8 cellular contexts compared by ENCODE assay signal in genomic region chr9:136326777-136327312, GRCh38. TPM values are rescaled to one million over a fixed set of nuclear protein-coding genes. Genes with fewer than 3 reads are reported as not detected.
A peak's percentile ranks its signal among the peaks of the same experiment; 100 is the strongest.
DNase-seq lines count a peak whose midpoint lies in the region; ATAC-seq and TF ChIP-seq lines count a peak whose summit lies in the region.

No MANE protein-coding gene starts in this region.

- H3K36me3 Mint-ChIP-seq in T-helper 2 cell treated with Interferon-gamma antibody and Interleukin-4, amounts not matched to agents 5 μg/mL and 100 μg/mL, for 36 hours (ENCODE audit: low read depth), result no peaks in the 10 kb centered on the region

- H3K27ac ChIP-seq in ascending aorta, result peak overlapping the region; percentile 76 to 86
- H3K27ac ChIP-seq in lower lobe of right lung, result peak overlapping the region; percentile 86
- H3K27ac ChIP-seq in testis, result peak overlapping the region; percentile 82 to 86

- no peak overlapping the region for H3K27ac Mint-ChIP-seq in T-helper 2 cell treated with Interferon-gamma antibody and Interleukin-4, amounts not matched to agents 5 μg/mL and 100 μg/mL, for 36 hours

- H3K27me3 ChIP-seq in ascending aorta (no peaks in the 10 kb centered on the region), lower lobe of right lung (ENCODE audit: low read depth) (peaks cover 3% of the 10 kb centered on the region), testis (no peaks in the 10 kb centered on the region)

- H3K9me3 Mint-ChIP-seq in T-helper 2 cell treated with Interferon-gamma antibody and Interleukin-4, amounts not matched to agents 5 μg/mL and 100 μg/mL, for 36 hours, result no peaks in the 10 kb centered on the region

- no peaks in the 10 kb centered on the region for H3K9me3 ChIP-seq in ascending aorta
- no peaks in the 10 kb centered on the region for H3K9me3 ChIP-seq in lower lobe of right lung
- H3K9me3 ChIP-seq in testis, result no peaks in the 10 kb centered on the region
- no peaks in the 10 kb centered on the region for H3K9me3 ChIP-seq in mucosa of descending colon

- H3K4me3 Mint-ChIP-seq in T-helper 2 cell treated with Interferon-gamma antibody and Interleukin-4, amounts not matched to agents 5 μg/mL and 100 μg/mL, for 36 hours, result peak overlapping the region; percentile 68

- DNase-seq in T-helper 2 cell treated with Interferon-gamma antibody and Interleukin-4, amounts not matched to agents 5 μg/mL and 100 μg/mL, for 36 hours (ENCODE audit: low spot score), result no peak
- no peak for DNase-seq in T-helper 2 cell
- DNase-seq in ascending aorta (ENCODE audit: low spot score in 2 of 2), result no peak
- no peak for DNase-seq in lower lobe of right lung
- DNase-seq in testis, result no peak
- DNase-seq in mucosa of descending colon, result no peak
- no peak for DNase-seq in NCI-H187 (lab: John Stamatoyannopoulos, UW)

- H3K4me1 Mint-ChIP-seq in T-helper 2 cell treated with Interferon-gamma antibody and Interleukin-4, amounts not matched to agents 5 μg/mL and 100 μg/mL, for 36 hours (ENCODE audit: low read depth), result peaks cover 3% of the 10 kb centered on the region

- TF ChIP-seq CTCF in ascending aorta (IDR thresholded peaks at IDR 0.05), result no peak
- no peak for TF ChIP-seq CTCF in lower lobe of right lung (IDR thresholded peaks at IDR 0.05)
- no peak for TF ChIP-seq CTCF in testis (IDR thresholded peaks at IDR 0.05)
- TF ChIP-seq CTCF in mucosa of descending colon (IDR thresholded peaks at IDR 0.05), result no peak

- H3K36me3 ChIP-seq in ascending aorta, result no peaks in the 10 kb centered on the region
- H3K36me3 ChIP-seq in lower lobe of right lung, result no peaks in the 10 kb centered on the region
- no peaks in the 10 kb centered on the region for H3K36me3 ChIP-seq in testis (ENCODE audit: low read depth, missing control alignments)
- no peaks in the 10 kb centered on the region for H3K36me3 ChIP-seq in mucosa of descending colon (ENCODE audit: low read depth)

- no peaks in the 10 kb centered on the region for H3K27me3 Mint-ChIP-seq in T-helper 2 cell treated with Interferon-gamma antibody and Interleukin-4, amounts not matched to agents 5 μg/mL and 100 μg/mL, for 36 hours (ENCODE audit: low read depth)

- peaks cover 21 to 27% of the 10 kb centered on the region in 2 donors for H3K4me1 ChIP-seq in ascending aorta
- peaks cover 31% of the 10 kb centered on the region for H3K4me1 ChIP-seq in lower lobe of right lung
- peaks cover 34% of the 10 kb centered on the region for H3K4me1 ChIP-seq in testis
- peaks cover 5% of the 10 kb centered on the region for H3K4me1 ChIP-seq in mucosa of descending colon (ENCODE audit: low read depth)

- no peak for ATAC-seq in lower lobe of right lung
- ATAC-seq in mucosa of descending colon, result no peak
- no peak for ATAC-seq in HG03565 (IDR thresholded peaks at IDR 0.05; ENCODE audit: unreplicated experiment)

- WGBS in testis, 2 donors, result 27 to 35% methylated on average over 9 to 16 of the region's 16 CpGs

- peak overlapping the region; percentile 75 to 98 for H3K4me3 ChIP-seq in ascending aorta
- peak overlapping the region; percentile 67 for H3K4me3 ChIP-seq in lower lobe of right lung
- H3K4me3 ChIP-seq in testis, result peak overlapping the region in 1 of 2 donors; percentile 78
- H3K4me3 ChIP-seq in mucosa of descending colon, result no peak overlapping the region

- intact Hi-C loops in ascending aorta (cut with DNase I), result loop anchor here (1.0 to 5.0 kb wide), 2 partner anchors 36 to 75 kb away; partner anchors contain the start of genes DNLZ and SNAPC4
- intact Hi-C loops in lower lobe of right lung (cut with DNase I), result no loop called here
- intact Hi-C loops in testis (cut with DNase I; ENCODE audit: low total_unique reads), result no loop called here
- intact Hi-C loops in mucosa of descending colon (cut with DNase I, micrococcal nuclease), result loop anchor here in 1 of 2 donors (5.0 kb wide), 1 partner anchor 140 kb away; no protein-coding TSS in a partner anchor

- no peak for TF ChIP-seq POLR2A in testis (IDR thresholded peaks at IDR 0.05)

RNA-seq across cellular contexts. Expression of gene GPSM1, which starts 0.5 kb away (rescaled TPM):
- total RNA-seq in ascending aorta (85.1 TPM), lower lobe of right lung (19.2 TPM), testis (100 to 1,000 TPM in 1 of 2 donors, 10 to 100 TPM in 1; 84.4 to 101 TPM), mucosa of descending colon (10 to 100 TPM in 1 of 3 donors, 1 to 10 TPM in 2; 2.4 to 15.0 (median 4.2) TPM)
- polyA plus RNA-seq in testis (ENCODE audit: insufficient read depth, low read depth, low replicate concordance), result 33.5 TPM

RNA-seq across cellular contexts. Expression of gene CCDC187, which starts 23.0 kb away (rescaled TPM):
- total RNA-seq in ascending aorta (under 0.01 TPM), lower lobe of right lung (6.6 TPM), testis (10 to 100 TPM; 13.8 to 61.5 TPM), mucosa of descending colon (under 1 TPM; 0.19 to 0.93 (median 0.48) TPM)
- 33.4 TPM for polyA plus RNA-seq in testis (ENCODE audit: insufficient read depth, low read depth, low replicate concordance)

RNA-seq across cellular contexts. Expression of gene DNLZ, which starts 36.7 kb away (rescaled TPM):
- total RNA-seq in ascending aorta, result 191 TPM
- 12.9 TPM for total RNA-seq in lower lobe of right lung
- 10 to 100 TPM; 48.2 to 51.1 TPM for total RNA-seq in testis
- polyA plus RNA-seq in testis (ENCODE audit: insufficient read depth, low read depth, low replicate concordance), result 14.0 TPM
- 10 to 100 TPM in 2 of 3 donors, 1 to 10 TPM in 1; 9.3 to 17.1 (median 10.8) TPM for total RNA-seq in mucosa of descending colon

RNA-seq across cellular contexts. Expression of gene CARD9, which starts 46.6 kb away (rescaled TPM):
- 0.43 TPM for total RNA-seq in ascending aorta
- 15.0 TPM for total RNA-seq in lower lobe of right lung
- 1 to 10 TPM; 3.5 to 3.7 TPM for total RNA-seq in testis
- polyA plus RNA-seq in testis (ENCODE audit: insufficient read depth, low read depth, low replicate concordance), result 1.8 TPM
- total RNA-seq in mucosa of descending colon, result 1 to 10 TPM; 2.2 to 2.4 (median 2.2) TPM
